Comparison of ENCODE assay signal across 7 cellular contexts in the genomic region with DNA sequence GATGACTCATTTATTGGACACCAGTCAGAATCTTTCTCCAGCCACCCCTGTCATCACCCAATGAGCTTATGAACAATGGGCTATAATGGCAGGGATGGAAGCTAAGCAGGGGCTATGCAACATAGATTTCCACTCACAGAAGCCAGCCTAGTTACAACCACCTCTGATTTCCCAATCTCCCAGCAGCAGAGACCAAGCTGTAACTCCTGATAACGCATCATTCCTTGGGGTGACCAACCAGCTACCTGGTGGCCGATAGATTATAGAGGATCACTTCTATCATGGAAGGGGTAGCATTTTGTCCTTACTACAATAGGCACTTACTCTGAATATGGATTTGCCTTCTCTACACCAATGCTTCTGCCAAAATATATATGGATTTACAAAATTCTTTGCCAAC.
"Had no signal": no experiment of that assay in that cellular context is flagged by ENCODE, and none has a peak within 500 bp of the region (broad histone marks: within the 10 kb centered on the region; RNA-seq: fewer than 3 reads in every experiment).

No MANE protein-coding gene starts in this region.

- H3K9ac ChIP-seq: KMS-11 had no signal

- FAIRE-seq: HepG2, HTR-8/SVneo had no signal

- DNase-seq: IMR-90, KBM-7, KG1 had no signal

- ATAC-seq: HepG2 had no signal

- H3K27ac ChIP-seq: HL-60, KMS-11 had no signal

- H3K4me2 ChIP-seq: KMS-11 had no signal
